In genomic region chr7:81690688-81691087, GRCh38 we compare ENCODE assay signal across 21 cellular contexts.
DNase-seq lines count a peak whose midpoint lies in the region; ATAC-seq and TF ChIP-seq lines count a peak whose summit lies in the region.
"Had no signal": no experiment of that assay in that cellular context is flagged by ENCODE, and none has a peak within 500 bp of the region (broad histone marks: within the 10 kb centered on the region; RNA-seq: fewer than 3 reads in every experiment).

No MANE protein-coding gene starts in this region.

- peak overlapping the region in 1 of 2 experiments; percentile 62 for H3K18ac ChIP-seq in mesenchymal stem cell (ENCODE audit: low read depth in 1 of 2, low read length in 2 of 2)

- H3K27me3 ChIP-seq in HUES48 (ENCODE audit: control insufficient read depth, insufficient read depth, low read length) (no peaks in the 10 kb centered on the region), SJSA1 (replicated peaks) (no peaks in the 10 kb centered on the region), mesenchymal stem cell (ENCODE audit: control insufficient read depth in 1 of 2, insufficient read depth in 1 of 2, low read length in 2 of 2) (no peaks in the 10 kb centered on the region)
- H3K27me3 ChIP-seq: esophagus squamous epithelium, SJCRH30, upper lobe of right lung had no signal

- H3K4ac ChIP-seq in mesenchymal stem cell (ENCODE audit: low read depth in 1 of 2, low read length in 2 of 2), result peak overlapping the region in 1 of 2 experiments; percentile 58

- no peak for ATAC-seq in HG03460 (IDR thresholded peaks at IDR 0.05; ENCODE audit: unreplicated experiment)
- no peak for ATAC-seq in HG03354 (IDR thresholded peaks at IDR 0.05; ENCODE audit: poor library complexity, severe bottlenecking, unreplicated experiment)
- ATAC-seq: activated CD4-positive, alpha-beta T cell treated with anti-CD3 and anti-CD28 coated beads for 36 hours; upper lobe of right lung had no signal

- H2BK15ac ChIP-seq in mesenchymal stem cell (ENCODE audit: low read depth, poor library complexity, severe bottlenecking), result no peak overlapping the region

- H2BK120ac ChIP-seq in mesenchymal stem cell (ENCODE audit: low read depth, low read length), result no peak overlapping the region

- H3K9me3 ChIP-seq in HUES48 (ENCODE audit: control insufficient read depth, insufficient read depth, low read length) (no peaks in the 10 kb centered on the region), SJSA1 (replicated peaks) (no peaks in the 10 kb centered on the region), mesenchymal stem cell (ENCODE audit: control insufficient read depth, low read length) (no peaks in the 10 kb centered on the region)
- H3K9me3 ChIP-seq: esophagus squamous epithelium, SJCRH30, upper lobe of right lung had no signal

- H3K23ac ChIP-seq in mesenchymal stem cell (ENCODE audit: low read length in 2 of 2), result no peak overlapping the region

- no peak overlapping the region for H2AK5ac ChIP-seq in mesenchymal stem cell (ENCODE audit: low read length, severe bottlenecking)

- no peak overlapping the region for H3K4me2 ChIP-seq in mesenchymal stem cell (ENCODE audit: low read length, poor library complexity, severe bottlenecking)
- H3K4me2 ChIP-seq: PC-9 had no signal

- H2BK5ac ChIP-seq in mesenchymal stem cell (ENCODE audit: low read depth, low read length, poor library complexity, severe bottlenecking), result no peak overlapping the region

- no peaks in the 10 kb centered on the region for H3K79me1 ChIP-seq in mesenchymal stem cell (replicated peaks; ENCODE audit: low read length, poor library complexity, severe bottlenecking)

- H4K91ac ChIP-seq in mesenchymal stem cell (ENCODE audit: low read length), result no peak overlapping the region

- H3K9ac ChIP-seq in HUES48 (ENCODE audit: low read depth, low read length) (no peak overlapping the region), mesenchymal stem cell (ENCODE audit: low read length) (peak overlapping the region; percentile 20)

- H2AFZ ChIP-seq in mesenchymal stem cell (ENCODE audit: low read depth, low read length), result no peak overlapping the region

- H3K27ac ChIP-seq in 22Rv1 (peak overlapping the region; percentile 94), HUES48 (ENCODE audit: low read depth, low read length) (no peak overlapping the region), SJSA1 (peak overlapping the region; percentile 5; the same call in 1 of the 2 replicates), mesenchymal stem cell (ENCODE audit: low read length, poor library complexity, severe bottlenecking) (no peak overlapping the region)
- H3K27ac ChIP-seq: esophagus squamous epithelium, PC-9, SJCRH30, upper lobe of right lung had no signal

- no peak overlapping the region for H4K8ac ChIP-seq in mesenchymal stem cell (ENCODE audit: low read length)

- H3K36me3 ChIP-seq in HUES48 (ENCODE audit: control insufficient read depth, insufficient read depth, low read length) (no peaks in the 10 kb centered on the region), SJSA1 (no peaks in the 10 kb centered on the region), mesenchymal stem cell (ENCODE audit: control insufficient read depth in 1 of 2, insufficient read depth in 2 of 2, low read depth in 1 of 2, low read length in 2 of 2) (no peaks in the 10 kb centered on the region)
- H3K36me3 ChIP-seq: esophagus squamous epithelium, SJCRH30, upper lobe of right lung had no signal

- WGBS in mesenchymal stem cell, result 64% methylated on average over 1 of the region's 3 CpGs

- H2BK12ac ChIP-seq in mesenchymal stem cell (ENCODE audit: low read length in 2 of 2), result peak overlapping the region in 1 of 2 experiments; percentile 96

- H3K14ac ChIP-seq in mesenchymal stem cell (ENCODE audit: low read length in 2 of 2), result no peak overlapping the region

- no peak for TF ChIP-seq CTCF in 22Rv1 (IDR thresholded peaks at IDR 0.05)

- H3K4me3 ChIP-seq in HUES48 (ENCODE audit: low read depth, low read length), result 0 out of 2 replicates have a peak overlapping the region, but pooled peaks have one; percentile 28
- H3K4me3 ChIP-seq in SJSA1, result no peak overlapping the region
- H3K4me3 ChIP-seq in mesenchymal stem cell (ENCODE audit: insufficient read depth in 1 of 2, low read depth in 1 of 2, low read length in 2 of 2), result peak overlapping the region in 1 of 2 experiments; percentile 35
- H3K4me3 ChIP-seq: esophagus squamous epithelium, lung, PC-9, SJCRH30, upper lobe of right lung had no signal

- DNase-seq in SJSA1 (ENCODE audit: low read depth in 1 of 2, low spot score in 2 of 2) (no peak), mesenchymal stem cell (no peak), OCI-M2 (lab: John Stamatoyannopoulos, UW; ENCODE audit: unreplicated experiment) (no peak), GM19240 (ENCODE audit: insufficient read length, low spot score) (no peak)
- DNase-seq: ACHN; activated CD4-positive, alpha-beta T cell treated with anti-CD3 and anti-CD28 coated beads for 36 hours; activated naive CD4-positive, alpha-beta T cell treated with Interleukin-2 at 50 U/mL for 16 hours; COR-L47; DMS79; esophagus squamous epithelium; GF-D8; NCI-H2081 treated with DMSO at 0.1 percent for 48 hours; NCI-H345; SJCRH30; upper lobe of right lung had no signal

- H3K4me1 ChIP-seq in HUES48 (ENCODE audit: control insufficient read depth, insufficient read depth, low read length) (peaks cover 48% of the 10 kb centered on the region), SJSA1 (replicated peaks) (peaks cover 24% of the 10 kb centered on the region), mesenchymal stem cell (ENCODE audit: control insufficient read depth, insufficient read depth, low read depth, low read length) (no peaks in the 10 kb centered on the region)
- H3K4me1 ChIP-seq: SJCRH30, upper lobe of right lung had no signal

Comparison
In these comparisons a context has a peak if more than half of its experiments do, and no peak if none do; other contexts are left out.
1. H3K27ac ChIP-seq: peak in 22Rv1 (single experiment) and SJSA1 (single experiment); none in HUES48 (single experiment) and mesenchymal stem cell (single experiment).